In genomic region chr12:123923927-123924326, GRCh38 we compare ENCODE assay signal across 26 cellular contexts. TPM values are rescaled to one million over a fixed set of nuclear protein-coding genes. Genes with fewer than 3 reads are reported as not detected.
DNase-seq lines count a peak whose midpoint lies in the region; ATAC-seq, FAIRE-seq and TF ChIP-seq lines count a peak whose summit lies in the region.
"Had no signal": no experiment of that assay in that cellular context is flagged by ENCODE, and none has a peak within 500 bp of the region (broad histone marks: within the 10 kb centered on the region; RNA-seq: fewer than 3 reads in every experiment).

No MANE protein-coding gene starts in this region.

- WGBS in IMR-90 (ENCODE audit: extremely low coverage in 2 of 2, insufficient read length in 1 of 2), 2 experiments: 40% methylated on average over 1 of the region's 7 CpGs; no CpG with 5 or more reads in 1 of the 2 experiments
- 0% methylated on average over 7 of the region's 7 CpGs for WGBS in K562 (ENCODE audit: insufficient coverage, low coverage, missing lambda C conversion rate)
- no CpG with 5 or more reads among the region's 7 CpGs for WGBS in neuronal stem cell (ENCODE audit: extremely low coverage in 2 of 2, insufficient read length in 2 of 2, insufficient replicate concordance in 1 of 2), 2 donors
- 66 to 73% (median 66%) methylated on average over 7 of the region's 7 CpGs for WGBS in spleen, 5 donors

- dilution Hi-C loops in IMR-90 (cut with HindIII; ENCODE audit: low sequenced_read_pairs, unreplicated experiment): no loop called here

- TF ChIP-seq CTCF in IMR-90 (conservative IDR thresholded peaks at IDR 0.05; ENCODE audit: low read depth, low read length): no peak
- TF ChIP-seq CTCF in K562 (IDR thresholded peaks at IDR 0.05 in 2 of 3, conservative IDR thresholded peaks at IDR 0.05 in 1 of 3; ENCODE audit: insufficient read depth in 2 of 3, low read depth in 1 of 3, low read length in 3 of 3): no peak
- TF ChIP-seq CTCF in spleen (IDR thresholded peaks at IDR 0.05 in 8 of 11, conservative IDR thresholded peaks at IDR 0.05 in 3 of 11): no peak

- H3K36me3 ChIP-seq in IMR-90 (ENCODE audit: control insufficient read depth, insufficient read depth, low read length) (no peaks in the 10 kb centered on the region), K562 (ENCODE audit: control insufficient read depth, insufficient read depth, low read length) (no peaks in the 10 kb centered on the region), neuronal stem cell (replicated peaks in 1 of 2; ENCODE audit: control insufficient read depth in 2 of 2, insufficient read depth in 2 of 2, low read length in 2 of 2) (no peaks in the 10 kb centered on the region), spleen (no peaks in the 10 kb centered on the region)
- H3K36me3 ChIP-seq: BE2C, BLaER1 had no signal

- H2AFZ ChIP-seq in IMR-90 (replicated peaks; ENCODE audit: low read length, poor library complexity) (no peak overlapping the region), K562 (ENCODE audit: low read depth, low read length) (no peak overlapping the region), neuronal stem cell (ENCODE audit: low read length) (no peak overlapping the region)

- POLR2A ChIA-PET in IMR-90 (lab: Charles Lee; ENCODE audit: unreplicated experiment) (no interaction called here), K562 (lab: Yijun Ruan, JAX) (interaction anchor here (0.6 kb wide), 1 partner anchor 10 kb away, joined by 3 read pairs; no protein-coding TSS in a partner anchor)

- H3K4ac ChIP-seq in IMR-90 (ENCODE audit: low read depth, low read length): no peak overlapping the region
- H3K4ac ChIP-seq in neuronal stem cell (ENCODE audit: low read length): no peak overlapping the region

- H3K79me2 ChIP-seq in K562 (ENCODE audit: control insufficient read depth, insufficient read depth, low read length): no peaks in the 10 kb centered on the region

- H4K8ac ChIP-seq in IMR-90 (ENCODE audit: low read depth in 2 of 2, low read length in 2 of 2): no peak overlapping the region
- H4K8ac ChIP-seq in neuronal stem cell (ENCODE audit: low read depth, low read length): peak overlapping the region; percentile 66

- H3K4me2 ChIP-seq in IMR-90 (ENCODE audit: low read depth, low read length) (no peak overlapping the region), K562 (ENCODE audit: insufficient read depth, low read length) (no peak overlapping the region), neuronal stem cell (ENCODE audit: insufficient read depth, low read length, poor library complexity, severe bottlenecking) (no peak overlapping the region)
- H3K4me2 ChIP-seq: BLaER1 had no signal

- H2BK12ac ChIP-seq in neuronal stem cell (ENCODE audit: low read length): no peak overlapping the region

- H2BK5ac ChIP-seq in IMR-90 (ENCODE audit: low read depth, low read length, poor library complexity, severe bottlenecking) (no peak overlapping the region), neuronal stem cell (ENCODE audit: low read length) (no peak overlapping the region)

- H3K4me1 ChIP-seq in IMR-90 (ENCODE audit: control insufficient read depth, insufficient read depth, low read length) (no peaks in the 10 kb centered on the region; the same call in 1 of the 2 replicates), K562 (replicated peaks in 1 of 2; ENCODE audit: control insufficient read depth in 2 of 2, insufficient read depth in 2 of 2, low read length in 2 of 2) (peaks cover 4 to 5% of the 10 kb centered on the region in 2 experiments; a peak in 4 of 5 replicates), neuronal stem cell (ENCODE audit: control insufficient read depth in 2 of 2, insufficient read depth in 1 of 2, low read depth in 1 of 2, low read length in 2 of 2) (peaks cover 0 to under 1% of the 10 kb centered on the region in 2 donors), spleen (peaks cover 0 to 8% (median 0%) of the 10 kb centered on the region in 6 donors)
- H3K4me1 ChIP-seq: BE2C had no signal

- H4K5ac ChIP-seq in IMR-90 (ENCODE audit: low read depth, low read length): no peak overlapping the region

- TF ChIP-seq RAD21 in IMR-90 (IDR thresholded peaks at IDR 0.05; ENCODE audit: low read length) (no peak), K562 (CRISPR knock-in tag; conservative IDR thresholded peaks at IDR 0.05 in 1 of 2, IDR thresholded peaks at IDR 0.05 in 1 of 2) (no peak)

- no peak overlapping the region for H3K9ac ChIP-seq in IMR-90 (ENCODE audit: low read depth, low read length)
- no peak overlapping the region for H3K9ac ChIP-seq in K562 (ENCODE audit: insufficient read depth in 1 of 2, low read depth in 2 of 2, low read length in 2 of 2)
- H3K9ac ChIP-seq in neuronal stem cell (ENCODE audit: low read depth, low read length, poor library complexity): no peak overlapping the region
- H3K9ac ChIP-seq: BLaER1 had no signal

- H2BK15ac ChIP-seq in IMR-90 (ENCODE audit: low read depth, low read length): no peak overlapping the region
- H2BK15ac ChIP-seq in neuronal stem cell (ENCODE audit: low read length): no peak overlapping the region

- no peak overlapping the region for H3K14ac ChIP-seq in IMR-90 (replicated peaks; ENCODE audit: low read depth, low read length)
- H3K14ac ChIP-seq in neuronal stem cell (ENCODE audit: low read length): no peak overlapping the region

- no peak overlapping the region for H2AK9ac ChIP-seq in IMR-90 (replicated peaks; ENCODE audit: low read depth, low read length, poor library complexity)

- FAIRE-seq in K562 (lab: Jason Lieb, UNC): no peak
- FAIRE-seq: A204.1, G401.6, GM12891, GM19239 had no signal

- ATAC-seq in IMR-90 (ENCODE audit: low read depth): 0 out of 2 replicates have a peak, but pooled peaks have one; percentile 30
- ATAC-seq in K562: no peak
- ATAC-seq in HG02678 (IDR thresholded peaks at IDR 0.05; ENCODE audit: unreplicated experiment): no peak

- TF ChIP-seq EP300 in K562 (IDR thresholded peaks at IDR 0.05; ENCODE audit: low read length): no peak

- TF ChIP-seq POLR2A in IMR-90 (IDR thresholded peaks at IDR 0.05; ENCODE audit: low read depth, low read length) (no peak), K562 (conservative IDR thresholded peaks at IDR 0.05) (no peak), spleen (IDR thresholded peaks at IDR 0.05) (no peak)

- H3K79me1 ChIP-seq in IMR-90 (ENCODE audit: low read depth in 1 of 2, low read length in 2 of 2) (no peaks in the 10 kb centered on the region), neuronal stem cell (ENCODE audit: low read depth, low read length) (no peaks in the 10 kb centered on the region)

- H4K91ac ChIP-seq in IMR-90 (ENCODE audit: insufficient read depth, low read depth, low read length) (no peak overlapping the region), neuronal stem cell (ENCODE audit: low read depth, low read length, poor library complexity) (no peak overlapping the region)

- H3K9me1 ChIP-seq in IMR-90 (ENCODE audit: insufficient read depth, low read length): peaks cover 3% of the 10 kb centered on the region; the same call in 1 of the 2 replicates
- no peaks in the 10 kb centered on the region for H3K9me1 ChIP-seq in K562 (ENCODE audit: control insufficient read depth, insufficient read depth, low read length)

- BruUV-seq in IMR-90 (replicated peaks; lab: Mats Ljungman, UMichigan) (no TSS peak), K562 (replicated peaks; lab: Mats Ljungman, UMichigan) (no TSS peak)

- no peak overlapping the region for H3K56ac ChIP-seq in IMR-90 (ENCODE audit: extremely low read depth, insufficient read depth, low read length)

- intact Hi-C loops in IMR-90 (cut with micrococcal nuclease) (no loop called here), K562 (cut with micrococcal nuclease) (no loop called here), spleen (cut with DNase I; ENCODE audit: low total_unique reads) (no loop called here)

- no peaks in the 10 kb centered on the region for H3K9me3 ChIP-seq in IMR-90 (ENCODE audit: control insufficient read depth, insufficient read depth, low read length)
- no peaks in the 10 kb centered on the region for H3K9me3 ChIP-seq in K562 (replicated peaks; ENCODE audit: control insufficient read depth, insufficient read depth, low read depth, low read length)
- peaks cover 0 to under 1% of the 10 kb centered on the region in 2 donors for H3K9me3 ChIP-seq in neuronal stem cell (replicated peaks in 1 of 2; ENCODE audit: control insufficient read depth in 2 of 2, insufficient read depth in 1 of 2, low read depth in 1 of 2, low read length in 2 of 2)
- H3K9me3 ChIP-seq in spleen: no peaks in the 10 kb centered on the region
- H3K9me3 ChIP-seq: BE2C, BLaER1 had no signal

- CTCF ChIA-PET in IMR-90 (lab: Yijun Ruan, JAX): no interaction called here
- CTCF ChIA-PET in K562 (lab: Yijun Ruan, JAX; ENCODE audit: low intra/inter-chr PET ratio): no interaction called here

- no peak overlapping the region for H3K27ac ChIP-seq in IMR-90 (ENCODE audit: insufficient read depth, low read length)
- H3K27ac ChIP-seq in K562 (ENCODE audit: extremely low read depth, low read depth, low read length): no peak overlapping the region
- H3K27ac ChIP-seq in neuronal stem cell (replicated peaks; ENCODE audit: low read length): no peak overlapping the region
- no peak overlapping the region for H3K27ac ChIP-seq in spleen
- H3K27ac ChIP-seq: BLaER1 had no signal

- H2BK20ac ChIP-seq in IMR-90 (ENCODE audit: low read depth, low read length): no peak overlapping the region

- DNase-seq in IMR-90 (no peak), K562 (ENCODE audit: extremely low read depth in 1 of 4, low spot score in 3 of 4) (no peak), neuronal stem cell (ENCODE audit: low spot score) (no peak), spleen (peak; percentile 56), NCI-H128 (lab: John Stamatoyannopoulos, UW; ENCODE audit: unreplicated experiment) (no peak), KG1 (lab: John Stamatoyannopoulos, UW) (no peak)
- DNase-seq: 8988T; ACHN; BE2C; C1 segment of cervical spinal cord; CD4-positive, alpha-beta memory T cell; CD4-positive, CD25-positive, alpha-beta regulatory T cell; CD8-positive, alpha-beta memory T cell; COR-L47; DMS 273 treated with DMSO at 0.1 percent for 48 hours; DMS153; DMS53; DMS79; DND-41; GF-D8 had no signal

- in situ Hi-C loops in IMR-90 (cut with MboI; ENCODE audit: low sequenced_read_pairs) (no loop called here), K562 (cut with MboI) (no loop called here)

- H3K4me3 ChIP-seq in IMR-90 (ENCODE audit: insufficient read depth, low read depth, low read length) (no peak overlapping the region), K562 (no peak overlapping the region), neuronal stem cell (ENCODE audit: low read length in 2 of 2) (no peak overlapping the region), spleen (no peak overlapping the region)
- H3K4me3 ChIP-seq: BLaER1 had no signal

- H3K18ac ChIP-seq in IMR-90 (ENCODE audit: low read depth, low read length) (no peak overlapping the region), neuronal stem cell (ENCODE audit: low read length) (no peak overlapping the region)

- H4K20me1 ChIP-seq in IMR-90 (ENCODE audit: insufficient read depth, low read length) (no peaks in the 10 kb centered on the region), K562 (replicated peaks; ENCODE audit: control insufficient read depth, insufficient read depth, low read length) (peaks cover 5% of the 10 kb centered on the region; the same call in 1 of the 2 replicates)

- H3K27me3 ChIP-seq in IMR-90 (ENCODE audit: control insufficient read depth, insufficient read depth, low read length): no peaks in the 10 kb centered on the region
- peaks cover 26 to 67% of the 10 kb centered on the region in 2 experiments for H3K27me3 ChIP-seq in K562 (ENCODE audit: control insufficient read depth in 2 of 2, insufficient read depth in 2 of 2, low read length in 2 of 2)
- H3K27me3 ChIP-seq in neuronal stem cell (ENCODE audit: control insufficient read depth in 3 of 3, insufficient read depth in 3 of 3, low read depth in 1 of 3, low read length in 3 of 3): peaks cover 0 to 2% (median 0%) of the 10 kb centered on the region in 3 experiments
- H3K27me3 ChIP-seq in spleen (replicated peaks in 1 of 7): peaks cover 0 to 20% (median 0%) of the 10 kb centered on the region in 7 donors
- H3K27me3 ChIP-seq: BE2C, BLaER1 had no signal

- H3K23ac ChIP-seq in IMR-90 (ENCODE audit: low read depth, low read length) (no peak overlapping the region), neuronal stem cell (ENCODE audit: low read depth, low read length, poor library complexity) (no peak overlapping the region)

- no peak overlapping the region for H2BK120ac ChIP-seq in IMR-90 (ENCODE audit: low read depth, low read length)
- no peak overlapping the region for H2BK120ac ChIP-seq in neuronal stem cell (ENCODE audit: low read depth, low read length)

- H2AK5ac ChIP-seq in IMR-90 (ENCODE audit: low read depth, low read length) (no peak overlapping the region), neuronal stem cell (ENCODE audit: low read depth, low read length) (no peak overlapping the region)

RNA-seq across cellular contexts. Expression of gene CCDC92, which starts 48.7 kb away (rescaled TPM):
- total RNA-seq in IMR-90 (2012; rRNA removed): 5.7 and 8.1 TPM in 2 replicates
- polyA plus RNA-seq in IMR-90 (2012; rRNA removed): 55.5 and 61.1 TPM in 2 replicates
- polyA plus RNA-seq in IMR-90 (2012; cell fraction: cytosol; rRNA removed): 75.4 and 87.9 TPM in 2 replicates
- 91.3 and 94.1 TPM in 2 replicates for polyA plus RNA-seq in IMR-90 (2012; cell fraction: nucleus; rRNA removed; ENCODE audit: low replicate concordance)
- total RNA-seq in K562 (2011; cell fraction: chromatin; rRNA removed; ENCODE audit: low replicate concordance): 5.4 and 7.1 TPM in 2 replicates
- total RNA-seq in K562 (2011; cell fraction: nucleolus; rRNA removed): 4.5 and 5.0 TPM in 2 replicates
- 4.6 and 7.2 TPM in 2 replicates for total RNA-seq in K562 (2011; cell fraction: nucleoplasm; rRNA removed)
- total RNA-seq in K562 (2014; rRNA removed): 1.4 TPM in 2 replicates
- total RNA-seq in K562 (2014; rRNA removed; fragmentation: Illumina TruSeq; extraction: Trizol): 1.3 and 1.7 TPM in 2 replicates
- total RNA-seq in K562 (2015; rRNA removed; fragmentation: Illumina TruSeq; extraction: Trizol): 1.5 and 2.1 TPM in 2 replicates
- total RNA-seq in K562 (2021): 4.0 and 5.9 TPM in 2 replicates
- 2.6 and 6.8 TPM in 2 replicates for polyA plus RNA-seq in K562 (2011; rRNA removed)
- 2.4 and 6.8 TPM in 2 replicates for polyA plus RNA-seq in K562 (2011; cell fraction: cytosol; rRNA removed)
- 6.6 and 11.3 TPM in 2 replicates for polyA plus RNA-seq in K562 (2011; cell fraction: nucleus; rRNA removed)
- 4.0 and 11.0 TPM in 2 replicates for polyA plus RNA-seq in K562 (2012)
- 2.6 and 3.6 TPM in 2 replicates for polyA plus RNA-seq in K562 (2014; fragmentation: Illumina TruSeq; extraction: Trizol)
- under 1 TPM; 0.27 to 0.30 TPM for polyA plus RNA-seq in K562 (2014; fragmentation: Nextera tagmentation; extraction: Ambion mirVana)
- polyA plus RNA-seq in K562 (2014; rRNA removed): 3.1 and 3.4 TPM in 2 replicates
- 2.2 and 3.6 TPM in 2 replicates for polyA minus RNA-seq in K562 (2011; rRNA and poly(A)+ RNA removed)
- 2.2 and 5.6 TPM in 2 replicates for polyA minus RNA-seq in K562 (2011; cell fraction: cytosol; rRNA and poly(A)+ RNA removed)
- 3.8 and 8.9 TPM in 2 replicates for polyA minus RNA-seq in K562 (2011; cell fraction: nucleus; rRNA and poly(A)+ RNA removed)
- 34.1 TPM for polyA plus RNA-seq in neuronal stem cell (2013, experiment 1 of 2)
- 32.6 TPM for polyA plus RNA-seq in neuronal stem cell (2013, experiment 2 of 2)
- total RNA-seq in spleen: 10 to 100 TPM; 18.9 to 36.7 (median 28.7) TPM
- 10 to 100 TPM; 16.0 to 27.0 (median 20.7) TPM for polyA plus RNA-seq in spleen

RNA-seq across cellular contexts. Expression of gene ZNF664, which starts 49.1 kb away (rescaled TPM):
- total RNA-seq in IMR-90 (2012; rRNA removed) (32.6 and 36.7 TPM in 2 replicates), K562 (2014; rRNA removed) (31.1 and 34.5 TPM in 2 replicates), K562 (2014; rRNA removed; fragmentation: Illumina TruSeq; extraction: Trizol) (69.9 and 73.6 TPM in 2 replicates), K562 (2015; rRNA removed; fragmentation: Illumina TruSeq; extraction: Trizol) (59.6 and 63.6 TPM in 2 replicates), K562 (2021) (75.5 and 82.5 TPM in 2 replicates), spleen (10 to 100 TPM; 36.7 to 53.4 (median 49.7) TPM)
- polyA plus RNA-seq in IMR-90 (2012; rRNA removed) (24.6 and 29.9 TPM in 2 replicates), K562 (2011; rRNA removed) (64.8 and 90.3 TPM in 2 replicates), K562 (2014; fragmentation: Illumina TruSeq; extraction: Trizol) (78.3 and 101 TPM in 2 replicates), K562 (2014; fragmentation: Nextera tagmentation; extraction: Ambion mirVana) (1 to 10 TPM; 3.3 to 6.3 TPM), K562 (2014; rRNA removed) (59.1 and 59.4 TPM in 2 replicates), spleen (10 to 100 TPM; 12.0 to 21.6 (median 13.9) TPM)
- 14.0 and 16.7 TPM in 2 replicates for polyA plus RNA-seq in IMR-90 (2012; cell fraction: cytosol; rRNA removed)
- polyA plus RNA-seq in IMR-90 (2012; cell fraction: nucleus; rRNA removed; ENCODE audit: low replicate concordance): 9.3 and 24.8 TPM in 2 replicates
- total RNA-seq in K562 (2011; cell fraction: chromatin; rRNA removed; ENCODE audit: low replicate concordance): 30.4 and 40.8 TPM in 2 replicates
- total RNA-seq in K562 (2011; cell fraction: nucleolus; rRNA removed): 22.5 and 24.2 TPM in 2 replicates
- 37.6 and 62.4 TPM in 2 replicates for total RNA-seq in K562 (2011; cell fraction: nucleoplasm; rRNA removed)
- 29.8 and 49.5 TPM in 2 replicates for polyA plus RNA-seq in K562 (2011; cell fraction: cytosol; rRNA removed)
- polyA plus RNA-seq in K562 (2011; cell fraction: nucleus; rRNA removed): 44.5 and 52.5 TPM in 2 replicates
- 48.0 and 52.7 TPM in 2 replicates for polyA plus RNA-seq in K562 (2012)
- polyA minus RNA-seq in K562 (2011; rRNA and poly(A)+ RNA removed): 46.6 and 47.8 TPM in 2 replicates
- polyA minus RNA-seq in K562 (2011; cell fraction: cytosol; rRNA and poly(A)+ RNA removed): 26.5 and 29.5 TPM in 2 replicates
- 28.0 and 52.0 TPM in 2 replicates for polyA minus RNA-seq in K562 (2011; cell fraction: nucleus; rRNA and poly(A)+ RNA removed)
- 130 TPM for polyA plus RNA-seq in neuronal stem cell (2013, experiment 1 of 2)
- polyA plus RNA-seq in neuronal stem cell (2013, experiment 2 of 2): 131 TPM
